In the genomic region with DNA sequence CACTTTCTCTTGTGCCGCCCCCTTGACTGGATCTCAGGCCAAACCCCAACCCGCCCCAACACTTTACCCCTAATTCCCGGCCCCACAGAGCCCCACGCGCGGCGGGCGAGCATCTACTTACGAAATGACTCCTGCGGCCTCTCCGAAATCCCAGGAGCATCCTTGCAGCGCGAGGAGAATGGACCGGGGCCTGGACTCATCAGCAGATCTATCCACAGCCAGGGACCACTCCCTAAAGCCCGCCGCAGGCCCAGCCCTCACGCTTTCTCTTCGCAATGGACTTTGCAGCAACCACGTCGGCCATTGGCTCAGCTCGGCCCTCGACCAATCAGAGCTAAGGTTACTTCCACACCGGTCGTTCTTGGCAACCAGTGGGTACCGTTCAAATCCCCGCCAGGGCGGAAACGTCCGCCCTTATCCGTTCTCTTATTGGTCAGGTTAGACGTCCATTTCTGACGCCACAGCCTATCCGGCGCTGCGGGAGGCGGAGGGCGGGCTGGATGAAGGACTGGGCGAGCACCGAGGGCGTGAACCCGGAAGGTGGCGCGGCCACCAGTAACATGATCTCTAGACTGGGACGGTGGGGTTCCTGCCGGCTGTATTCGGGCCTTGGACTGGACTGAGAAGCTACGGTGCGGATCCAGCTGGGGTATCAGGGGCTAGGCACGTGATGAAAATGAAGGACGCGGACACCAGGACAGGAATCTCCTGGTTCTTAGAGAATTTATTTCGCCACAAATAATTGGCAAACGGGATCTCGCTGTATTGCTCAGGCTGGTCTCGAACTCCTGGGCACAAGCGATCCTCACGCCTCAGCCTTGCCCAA, we compare ENCODE assay signal across 1 cellular context.
TF ChIP-seq lines count a peak whose summit lies in the region.

A gene (minus strand): TSS at position 244 of the 826 bp plus-strand sequence. CDS start 84 bp downstream, at position 160.
A gene with protein sequence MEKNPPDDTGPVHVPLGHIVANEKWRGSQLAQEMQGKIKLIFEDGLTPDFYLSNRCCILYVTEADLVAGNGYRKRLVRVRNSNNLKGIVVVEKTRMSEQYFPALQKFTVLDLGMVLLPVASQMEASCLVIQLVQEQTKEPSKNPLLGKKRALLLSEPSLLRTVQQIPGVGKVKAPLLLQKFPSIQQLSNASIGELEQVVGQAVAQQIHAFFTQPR (plus strand): TSS at position 528 of the 826 bp plus-strand sequence. CDS start 955 bp downstream, outside the sequence.

TF ChIP-seq in GM12878, 131 proteins besides CTCF, POLR2A, EP300 and RAD21 (continued from another document and continues in another):
- TF ChIP-seq, protein P1, sequence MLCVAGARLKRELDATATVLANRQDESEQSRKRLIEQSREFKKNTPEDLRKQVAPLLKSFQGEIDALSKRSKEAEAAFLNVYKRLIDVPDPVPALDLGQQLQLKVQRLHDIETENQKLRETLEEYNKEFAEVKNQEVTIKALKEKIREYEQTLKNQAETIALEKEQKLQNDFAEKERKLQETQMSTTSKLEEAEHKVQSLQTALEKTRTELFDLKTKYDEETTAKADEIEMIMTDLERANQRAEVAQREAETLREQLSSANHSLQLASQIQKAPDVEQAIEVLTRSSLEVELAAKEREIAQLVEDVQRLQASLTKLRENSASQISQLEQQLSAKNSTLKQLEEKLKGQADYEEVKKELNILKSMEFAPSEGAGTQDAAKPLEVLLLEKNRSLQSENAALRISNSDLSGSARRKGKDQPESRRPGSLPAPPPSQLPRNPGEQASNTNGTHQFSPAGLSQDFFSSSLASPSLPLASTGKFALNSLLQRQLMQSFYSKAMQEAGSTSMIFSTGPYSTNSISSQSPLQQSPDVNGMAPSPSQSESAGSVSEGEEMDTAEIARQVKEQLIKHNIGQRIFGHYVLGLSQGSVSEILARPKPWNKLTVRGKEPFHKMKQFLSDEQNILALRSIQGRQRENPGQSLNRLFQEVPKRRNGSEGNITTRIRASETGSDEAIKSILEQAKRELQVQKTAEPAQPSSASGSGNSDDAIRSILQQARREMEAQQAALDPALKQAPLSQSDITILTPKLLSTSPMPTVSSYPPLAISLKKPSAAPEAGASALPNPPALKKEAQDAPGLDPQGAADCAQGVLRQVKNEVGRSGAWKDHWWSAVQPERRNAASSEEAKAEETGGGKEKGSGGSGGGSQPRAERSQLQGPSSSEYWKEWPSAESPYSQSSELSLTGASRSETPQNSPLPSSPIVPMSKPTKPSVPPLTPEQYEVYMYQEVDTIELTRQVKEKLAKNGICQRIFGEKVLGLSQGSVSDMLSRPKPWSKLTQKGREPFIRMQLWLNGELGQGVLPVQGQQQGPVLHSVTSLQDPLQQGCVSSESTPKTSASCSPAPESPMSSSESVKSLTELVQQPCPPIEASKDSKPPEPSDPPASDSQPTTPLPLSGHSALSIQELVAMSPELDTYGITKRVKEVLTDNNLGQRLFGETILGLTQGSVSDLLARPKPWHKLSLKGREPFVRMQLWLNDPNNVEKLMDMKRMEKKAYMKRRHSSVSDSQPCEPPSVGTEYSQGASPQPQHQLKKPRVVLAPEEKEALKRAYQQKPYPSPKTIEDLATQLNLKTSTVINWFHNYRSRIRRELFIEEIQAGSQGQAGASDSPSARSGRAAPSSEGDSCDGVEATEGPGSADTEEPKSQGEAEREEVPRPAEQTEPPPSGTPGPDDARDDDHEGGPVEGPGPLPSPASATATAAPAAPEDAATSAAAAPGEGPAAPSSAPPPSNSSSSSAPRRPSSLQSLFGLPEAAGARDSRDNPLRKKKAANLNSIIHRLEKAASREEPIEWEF (IDR thresholded peaks at IDR 0.05; ENCODE audit: insufficient replicate concordance, low read depth, low read length) = no peak
- TF ChIP-seq SMAD5 (IDR thresholded peaks at IDR 0.05; ENCODE audit: low read depth) (peak; percentile 61; the same call in 1 of the 2 replicates), PML (IDR thresholded peaks at IDR 0.05; ENCODE audit: low read length) (peak; percentile 47; the same call in 1 of the 2 replicates), RFX5 (IDR thresholded peaks at IDR 0.05; ENCODE audit: low read depth, low read length) (peak; percentile 71), ZBED1 (IDR thresholded peaks at IDR 0.05; ENCODE audit: borderline replicate concordance) (no peak), IRF4 (IDR thresholded peaks at IDR 0.05; ENCODE audit: low read depth, low read length) (no peak), RBBP5 (conservative IDR thresholded peaks at IDR 0.05) (no peak), TCF7 (IDR thresholded peaks at IDR 0.05; ENCODE audit: borderline replicate concordance) (no peak), LARP7 (IDR thresholded peaks at IDR 0.05) (no peak), KDM1A (IDR thresholded peaks at IDR 0.05; ENCODE audit: borderline replicate concordance) (no peak), POLR2AphosphoS5 (IDR thresholded peaks at IDR 0.05; ENCODE audit: low read length) (peak; percentile 85)
- TF ChIP-seq, protein P2, sequence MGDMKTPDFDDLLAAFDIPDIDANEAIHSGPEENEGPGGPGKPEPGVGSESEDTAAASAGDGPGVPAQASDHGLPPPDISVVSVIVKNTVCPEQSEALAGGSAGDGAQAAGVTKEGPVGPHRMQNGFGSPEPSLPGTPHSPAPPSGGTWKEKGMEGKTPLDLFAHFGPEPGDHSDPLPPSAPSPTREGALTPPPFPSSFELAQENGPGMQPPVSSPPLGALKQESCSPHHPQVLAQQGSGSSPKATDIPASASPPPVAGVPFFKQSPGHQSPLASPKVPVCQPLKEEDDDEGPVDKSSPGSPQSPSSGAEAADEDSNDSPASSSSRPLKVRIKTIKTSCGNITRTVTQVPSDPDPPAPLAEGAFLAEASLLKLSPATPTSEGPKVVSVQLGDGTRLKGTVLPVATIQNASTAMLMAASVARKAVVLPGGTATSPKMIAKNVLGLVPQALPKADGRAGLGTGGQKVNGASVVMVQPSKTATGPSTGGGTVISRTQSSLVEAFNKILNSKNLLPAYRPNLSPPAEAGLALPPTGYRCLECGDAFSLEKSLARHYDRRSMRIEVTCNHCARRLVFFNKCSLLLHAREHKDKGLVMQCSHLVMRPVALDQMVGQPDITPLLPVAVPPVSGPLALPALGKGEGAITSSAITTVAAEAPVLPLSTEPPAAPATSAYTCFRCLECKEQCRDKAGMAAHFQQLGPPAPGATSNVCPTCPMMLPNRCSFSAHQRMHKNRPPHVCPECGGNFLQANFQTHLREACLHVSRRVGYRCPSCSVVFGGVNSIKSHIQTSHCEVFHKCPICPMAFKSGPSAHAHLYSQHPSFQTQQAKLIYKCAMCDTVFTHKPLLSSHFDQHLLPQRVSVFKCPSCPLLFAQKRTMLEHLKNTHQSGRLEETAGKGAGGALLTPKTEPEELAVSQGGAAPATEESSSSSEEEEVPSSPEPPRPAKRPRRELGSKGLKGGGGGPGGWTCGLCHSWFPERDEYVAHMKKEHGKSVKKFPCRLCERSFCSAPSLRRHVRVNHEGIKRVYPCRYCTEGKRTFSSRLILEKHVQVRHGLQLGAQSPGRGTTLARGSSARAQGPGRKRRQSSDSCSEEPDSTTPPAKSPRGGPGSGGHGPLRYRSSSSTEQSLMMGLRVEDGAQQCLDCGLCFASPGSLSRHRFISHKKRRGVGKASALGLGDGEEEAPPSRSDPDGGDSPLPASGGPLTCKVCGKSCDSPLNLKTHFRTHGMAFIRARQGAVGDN (IDR thresholded peaks at IDR 0.05) = peak; percentile 38; the same call in 1 of the 2 replicates
- TF ChIP-seq, protein P3, sequence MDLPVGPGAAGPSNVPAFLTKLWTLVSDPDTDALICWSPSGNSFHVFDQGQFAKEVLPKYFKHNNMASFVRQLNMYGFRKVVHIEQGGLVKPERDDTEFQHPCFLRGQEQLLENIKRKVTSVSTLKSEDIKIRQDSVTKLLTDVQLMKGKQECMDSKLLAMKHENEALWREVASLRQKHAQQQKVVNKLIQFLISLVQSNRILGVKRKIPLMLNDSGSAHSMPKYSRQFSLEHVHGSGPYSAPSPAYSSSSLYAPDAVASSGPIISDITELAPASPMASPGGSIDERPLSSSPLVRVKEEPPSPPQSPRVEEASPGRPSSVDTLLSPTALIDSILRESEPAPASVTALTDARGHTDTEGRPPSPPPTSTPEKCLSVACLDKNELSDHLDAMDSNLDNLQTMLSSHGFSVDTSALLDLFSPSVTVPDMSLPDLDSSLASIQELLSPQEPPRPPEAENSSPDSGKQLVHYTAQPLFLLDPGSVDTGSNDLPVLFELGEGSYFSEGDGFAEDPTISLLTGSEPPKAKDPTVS (IDR thresholded peaks at IDR 0.05; ENCODE audit: low read depth, low read length) = 0 out of 2 replicates have a peak, but pooled peaks have one; percentile 23
- TF ChIP-seq, protein P4, sequence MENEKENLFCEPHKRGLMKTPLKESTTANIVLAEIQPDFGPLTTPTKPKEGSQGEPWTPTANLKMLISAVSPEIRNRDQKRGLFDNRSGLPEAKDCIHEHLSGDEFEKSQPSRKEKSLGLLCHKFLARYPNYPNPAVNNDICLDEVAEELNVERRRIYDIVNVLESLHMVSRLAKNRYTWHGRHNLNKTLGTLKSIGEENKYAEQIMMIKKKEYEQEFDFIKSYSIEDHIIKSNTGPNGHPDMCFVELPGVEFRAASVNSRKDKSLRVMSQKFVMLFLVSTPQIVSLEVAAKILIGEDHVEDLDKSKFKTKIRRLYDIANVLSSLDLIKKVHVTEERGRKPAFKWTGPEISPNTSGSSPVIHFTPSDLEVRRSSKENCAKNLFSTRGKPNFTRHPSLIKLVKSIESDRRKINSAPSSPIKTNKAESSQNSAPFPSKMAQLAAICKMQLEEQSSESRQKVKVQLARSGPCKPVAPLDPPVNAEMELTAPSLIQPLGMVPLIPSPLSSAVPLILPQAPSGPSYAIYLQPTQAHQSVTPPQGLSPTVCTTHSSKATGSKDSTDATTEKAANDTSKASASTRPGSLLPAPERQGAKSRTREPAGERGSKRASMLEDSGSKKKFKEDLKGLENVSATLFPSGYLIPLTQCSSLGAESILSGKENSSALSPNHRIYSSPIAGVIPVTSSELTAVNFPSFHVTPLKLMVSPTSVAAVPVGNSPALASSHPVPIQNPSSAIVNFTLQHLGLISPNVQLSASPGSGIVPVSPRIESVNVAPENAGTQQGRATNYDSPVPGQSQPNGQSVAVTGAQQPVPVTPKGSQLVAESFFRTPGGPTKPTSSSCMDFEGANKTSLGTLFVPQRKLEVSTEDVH (IDR thresholded peaks at IDR 0.05; ENCODE audit: low read depth, partially characterized antibody) = peak; percentile 28
- TF ChIP-seq, protein P5, sequence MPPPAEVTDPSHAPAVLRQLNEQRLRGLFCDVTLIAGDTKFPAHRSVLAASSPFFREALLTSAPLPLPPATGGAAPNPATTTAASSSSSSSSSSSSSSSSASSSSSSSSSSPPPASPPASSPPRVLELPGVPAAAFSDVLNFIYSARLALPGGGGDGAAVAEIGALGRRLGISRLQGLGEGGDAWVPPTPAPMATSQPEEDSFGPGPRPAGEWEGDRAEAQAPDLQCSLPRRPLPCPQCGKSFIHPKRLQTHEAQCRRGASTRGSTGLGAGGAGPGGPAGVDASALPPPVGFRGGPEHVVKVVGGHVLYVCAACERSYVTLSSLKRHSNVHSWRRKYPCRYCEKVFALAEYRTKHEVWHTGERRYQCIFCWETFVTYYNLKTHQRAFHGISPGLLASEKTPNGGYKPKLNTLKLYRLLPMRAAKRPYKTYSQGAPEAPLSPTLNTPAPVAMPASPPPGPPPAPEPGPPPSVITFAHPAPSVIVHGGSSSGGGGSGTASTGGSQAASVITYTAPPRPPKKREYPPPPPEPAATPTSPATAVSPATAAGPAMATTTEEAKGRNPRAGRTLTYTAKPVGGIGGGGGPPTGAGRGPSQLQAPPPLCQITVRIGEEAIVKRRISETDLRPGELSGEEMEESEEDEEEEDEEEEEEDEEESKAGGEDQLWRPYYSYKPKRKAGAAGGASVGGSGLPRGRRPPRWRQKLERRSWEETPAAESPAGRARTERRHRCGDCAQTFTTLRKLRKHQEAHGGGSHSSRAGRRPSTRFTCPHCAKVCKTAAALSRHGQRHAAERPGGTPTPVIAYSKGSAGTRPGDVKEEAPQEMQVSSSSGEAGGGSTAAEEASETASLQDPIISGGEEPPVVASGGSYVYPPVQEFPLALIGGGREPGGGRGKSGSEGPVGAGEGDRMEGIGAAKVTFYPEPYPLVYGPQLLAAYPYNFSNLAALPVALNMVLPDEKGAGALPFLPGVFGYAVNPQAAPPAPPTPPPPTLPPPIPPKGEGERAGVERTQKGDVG (CRISPR knock-in tag; IDR thresholded peaks at IDR 0.05) = no peak
- TF ChIP-seq, protein P6, sequence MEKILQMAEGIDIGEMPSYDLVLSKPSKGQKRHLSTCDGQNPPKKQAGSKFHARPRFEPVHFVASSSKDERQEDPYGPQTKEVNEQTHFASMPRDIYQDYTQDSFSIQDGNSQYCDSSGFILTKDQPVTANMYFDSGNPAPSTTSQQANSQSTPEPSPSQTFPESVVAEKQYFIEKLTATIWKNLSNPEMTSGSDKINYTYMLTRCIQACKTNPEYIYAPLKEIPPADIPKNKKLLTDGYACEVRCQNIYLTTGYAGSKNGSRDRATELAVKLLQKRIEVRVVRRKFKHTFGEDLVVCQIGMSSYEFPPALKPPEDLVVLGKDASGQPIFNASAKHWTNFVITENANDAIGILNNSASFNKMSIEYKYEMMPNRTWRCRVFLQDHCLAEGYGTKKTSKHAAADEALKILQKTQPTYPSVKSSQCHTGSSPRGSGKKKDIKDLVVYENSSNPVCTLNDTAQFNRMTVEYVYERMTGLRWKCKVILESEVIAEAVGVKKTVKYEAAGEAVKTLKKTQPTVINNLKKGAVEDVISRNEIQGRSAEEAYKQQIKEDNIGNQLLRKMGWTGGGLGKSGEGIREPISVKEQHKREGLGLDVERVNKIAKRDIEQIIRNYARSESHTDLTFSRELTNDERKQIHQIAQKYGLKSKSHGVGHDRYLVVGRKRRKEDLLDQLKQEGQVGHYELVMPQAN (conservative IDR thresholded peaks at IDR 0.05) = peak; percentile 92
- TF ChIP-seq, protein P7, sequence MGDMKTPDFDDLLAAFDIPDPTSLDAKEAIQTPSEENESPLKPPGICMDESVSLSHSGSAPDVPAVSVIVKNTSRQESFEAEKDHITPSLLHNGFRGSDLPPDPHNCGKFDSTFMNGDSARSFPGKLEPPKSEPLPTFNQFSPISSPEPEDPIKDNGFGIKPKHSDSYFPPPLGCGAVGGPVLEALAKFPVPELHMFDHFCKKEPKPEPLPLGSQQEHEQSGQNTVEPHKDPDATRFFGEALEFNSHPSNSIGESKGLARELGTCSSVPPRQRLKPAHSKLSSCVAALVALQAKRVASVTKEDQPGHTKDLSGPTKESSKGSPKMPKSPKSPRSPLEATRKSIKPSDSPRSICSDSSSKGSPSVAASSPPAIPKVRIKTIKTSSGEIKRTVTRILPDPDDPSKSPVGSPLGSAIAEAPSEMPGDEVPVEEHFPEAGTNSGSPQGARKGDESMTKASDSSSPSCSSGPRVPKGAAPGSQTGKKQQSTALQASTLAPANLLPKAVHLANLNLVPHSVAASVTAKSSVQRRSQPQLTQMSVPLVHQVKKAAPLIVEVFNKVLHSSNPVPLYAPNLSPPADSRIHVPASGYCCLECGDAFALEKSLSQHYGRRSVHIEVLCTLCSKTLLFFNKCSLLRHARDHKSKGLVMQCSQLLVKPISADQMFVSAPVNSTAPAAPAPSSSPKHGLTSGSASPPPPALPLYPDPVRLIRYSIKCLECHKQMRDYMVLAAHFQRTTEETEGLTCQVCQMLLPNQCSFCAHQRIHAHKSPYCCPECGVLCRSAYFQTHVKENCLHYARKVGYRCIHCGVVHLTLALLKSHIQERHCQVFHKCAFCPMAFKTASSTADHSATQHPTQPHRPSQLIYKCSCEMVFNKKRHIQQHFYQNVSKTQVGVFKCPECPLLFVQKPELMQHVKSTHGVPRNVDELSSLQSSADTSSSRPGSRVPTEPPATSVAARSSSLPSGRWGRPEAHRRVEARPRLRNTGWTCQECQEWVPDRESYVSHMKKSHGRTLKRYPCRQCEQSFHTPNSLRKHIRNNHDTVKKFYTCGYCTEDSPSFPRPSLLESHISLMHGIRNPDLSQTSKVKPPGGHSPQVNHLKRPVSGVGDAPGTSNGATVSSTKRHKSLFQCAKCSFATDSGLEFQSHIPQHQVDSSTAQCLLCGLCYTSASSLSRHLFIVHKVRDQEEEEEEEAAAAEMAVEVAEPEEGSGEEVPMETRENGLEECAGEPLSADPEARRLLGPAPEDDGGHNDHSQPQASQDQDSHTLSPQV (IDR thresholded peaks at IDR 0.05) = no peak
